In the genomic region with DNA sequence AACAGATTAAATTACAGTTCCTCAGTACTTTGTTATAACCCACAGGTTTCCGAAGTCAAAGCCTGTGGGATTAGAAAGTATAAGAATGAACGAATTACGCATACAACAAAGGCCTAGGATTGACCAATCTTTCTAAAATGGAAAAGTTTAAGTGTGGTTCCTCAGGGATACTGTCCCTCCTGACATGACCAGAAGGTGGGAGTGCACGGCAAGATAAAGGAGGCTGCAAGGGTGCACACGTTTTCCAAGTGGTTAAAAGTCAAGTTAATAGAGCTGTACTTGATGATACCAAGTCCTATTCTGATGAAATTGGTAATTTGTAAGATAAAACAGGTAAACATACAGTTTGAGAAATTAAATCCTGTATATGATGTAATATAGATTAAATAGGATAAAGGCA, we compare ENCODE assay signal across 12 cellular contexts.
DNase-seq lines count a peak whose midpoint lies in the region; ATAC-seq and TF ChIP-seq lines count a peak whose summit lies in the region.
"Had no signal": no experiment of that assay in that cellular context is flagged by ENCODE, and none has a peak within 500 bp of the region (broad histone marks: within the 10 kb centered on the region; RNA-seq: fewer than 3 reads in every experiment).

No MANE protein-coding gene starts in this region.

- no peaks in the 10 kb centered on the region for H3K36me3 ChIP-seq in liver (ENCODE audit: control insufficient read depth in 4 of 4, insufficient read depth in 3 of 4, low read depth in 1 of 4, low read length in 3 of 4)
- H3K36me3 ChIP-seq in suprapubic skin: no peaks in the 10 kb centered on the region
- H3K36me3 ChIP-seq: SJSA1, tibial artery had no signal

- H3K27me3 ChIP-seq in liver (ENCODE audit: control insufficient read depth in 4 of 4, insufficient read depth in 4 of 4, low read length in 3 of 4) (no peaks in the 10 kb centered on the region), suprapubic skin (no peaks in the 10 kb centered on the region)
- H3K27me3 ChIP-seq: tibial artery had no signal

- 80% methylated on average over 5 of the region's 5 CpGs for WGBS in liver
- WGBS in suprapubic skin: 81% methylated on average over 5 of the region's 5 CpGs

- peak; percentile 28 for DNase-seq in COLO668 (lab: John Stamatoyannopoulos, UW; ENCODE audit: unreplicated experiment)
- DNase-seq in HPDE6-E6E7 (ENCODE audit: extremely low spot score): peak; percentile 21
- DNase-seq in cardiac fibroblast (ENCODE audit: low read depth in 2 of 2): peak; percentile 42 to 52
- no peak for DNase-seq in midbrain (lab: John Stamatoyannopoulos, UW)
- no peak for DNase-seq in NCI-H1930 (lab: John Stamatoyannopoulos, UW)
- DNase-seq in suprapubic skin (ENCODE audit: low spot score in 2 of 2): no peak
- DNase-seq: activated effector memory CD4-positive, alpha-beta T cell treated with Interleukin-2 at 50 U/mL for 16 hours; NCI-H2171; tibial artery had no signal

- peak in 1 of 2 donors; percentile 20 for TF ChIP-seq RAD21 in liver (IDR thresholded peaks at IDR 0.05)

- H3K4me1 ChIP-seq in liver (ENCODE audit: control insufficient read depth in 4 of 4, insufficient read depth in 4 of 4, low read length in 3 of 4) (no peaks in the 10 kb centered on the region), suprapubic skin (no peaks in the 10 kb centered on the region)
- H3K4me1 ChIP-seq: SJSA1, tibial artery had no signal

- ATAC-seq in GM19463 (IDR thresholded peaks at IDR 0.05; ENCODE audit: unreplicated experiment): no peak

- no peak overlapping the region for H3K9ac ChIP-seq in liver (ENCODE audit: low read depth in 1 of 2, low read length in 2 of 2)

- no peak for TF ChIP-seq EP300 in suprapubic skin (IDR thresholded peaks at IDR 0.05)

- no peak for TF ChIP-seq POLR2A in suprapubic skin (IDR thresholded peaks at IDR 0.05)

- H3K9me3 ChIP-seq in liver (ENCODE audit: control insufficient read depth in 4 of 4, low read length in 3 of 4): no peaks in the 10 kb centered on the region
- H3K9me3 ChIP-seq in suprapubic skin: no peaks in the 10 kb centered on the region
- H3K9me3 ChIP-seq: SJSA1, tibial artery had no signal

- H3K4me3 ChIP-seq in cardiac fibroblast (replicated peaks in 1 of 2; ENCODE audit: low read depth in 2 of 2, low read length in 2 of 2) (no peak overlapping the region), liver (ENCODE audit: low read depth in 1 of 3, low read length in 3 of 3) (no peak overlapping the region), suprapubic skin (no peak overlapping the region)
- H3K4me3 ChIP-seq: SJSA1, tibial artery had no signal

- H3K27ac ChIP-seq in liver (ENCODE audit: low read depth in 1 of 2, low read length in 2 of 2) (no peak overlapping the region), suprapubic skin (no peak overlapping the region)
- H3K27ac ChIP-seq: SJSA1, tibial artery had no signal

- peak; percentile 43 for TF ChIP-seq CTCF in cardiac fibroblast (IDR thresholded peaks at IDR 0.05; ENCODE audit: low read depth, low read length)
- TF ChIP-seq CTCF in liver (IDR thresholded peaks at IDR 0.05; ENCODE audit: low read depth, low read length, missing input control): peak; percentile 8
- no peak for TF ChIP-seq CTCF in suprapubic skin (IDR thresholded peaks at IDR 0.05)

TF ChIP-seq in liver, 16 proteins besides CTCF, POLR2A, EP300 and RAD21:
- TF ChIP-seq NR2F2 (IDR thresholded peaks at IDR 0.05) (no peak), JUND (IDR thresholded peaks at IDR 0.05) (no peak), EGR1 (IDR thresholded peaks at IDR 0.05; ENCODE audit: low read depth in 2 of 2) (no peak), RXRA (IDR thresholded peaks at IDR 0.05) (no peak), FOXA2 (IDR thresholded peaks at IDR 0.05) (no peak), TAF1 (conservative IDR thresholded peaks at IDR 0.05) (no peak), HNF4G (IDR thresholded peaks at IDR 0.05) (no peak)
- TF ChIP-seq, protein P1, sequence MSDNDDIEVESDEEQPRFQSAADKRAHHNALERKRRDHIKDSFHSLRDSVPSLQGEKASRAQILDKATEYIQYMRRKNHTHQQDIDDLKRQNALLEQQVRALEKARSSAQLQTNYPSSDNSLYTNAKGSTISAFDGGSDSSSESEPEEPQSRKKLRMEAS (IDR thresholded peaks at IDR 0.05): no peak
- TF ChIP-seq, protein P2, sequence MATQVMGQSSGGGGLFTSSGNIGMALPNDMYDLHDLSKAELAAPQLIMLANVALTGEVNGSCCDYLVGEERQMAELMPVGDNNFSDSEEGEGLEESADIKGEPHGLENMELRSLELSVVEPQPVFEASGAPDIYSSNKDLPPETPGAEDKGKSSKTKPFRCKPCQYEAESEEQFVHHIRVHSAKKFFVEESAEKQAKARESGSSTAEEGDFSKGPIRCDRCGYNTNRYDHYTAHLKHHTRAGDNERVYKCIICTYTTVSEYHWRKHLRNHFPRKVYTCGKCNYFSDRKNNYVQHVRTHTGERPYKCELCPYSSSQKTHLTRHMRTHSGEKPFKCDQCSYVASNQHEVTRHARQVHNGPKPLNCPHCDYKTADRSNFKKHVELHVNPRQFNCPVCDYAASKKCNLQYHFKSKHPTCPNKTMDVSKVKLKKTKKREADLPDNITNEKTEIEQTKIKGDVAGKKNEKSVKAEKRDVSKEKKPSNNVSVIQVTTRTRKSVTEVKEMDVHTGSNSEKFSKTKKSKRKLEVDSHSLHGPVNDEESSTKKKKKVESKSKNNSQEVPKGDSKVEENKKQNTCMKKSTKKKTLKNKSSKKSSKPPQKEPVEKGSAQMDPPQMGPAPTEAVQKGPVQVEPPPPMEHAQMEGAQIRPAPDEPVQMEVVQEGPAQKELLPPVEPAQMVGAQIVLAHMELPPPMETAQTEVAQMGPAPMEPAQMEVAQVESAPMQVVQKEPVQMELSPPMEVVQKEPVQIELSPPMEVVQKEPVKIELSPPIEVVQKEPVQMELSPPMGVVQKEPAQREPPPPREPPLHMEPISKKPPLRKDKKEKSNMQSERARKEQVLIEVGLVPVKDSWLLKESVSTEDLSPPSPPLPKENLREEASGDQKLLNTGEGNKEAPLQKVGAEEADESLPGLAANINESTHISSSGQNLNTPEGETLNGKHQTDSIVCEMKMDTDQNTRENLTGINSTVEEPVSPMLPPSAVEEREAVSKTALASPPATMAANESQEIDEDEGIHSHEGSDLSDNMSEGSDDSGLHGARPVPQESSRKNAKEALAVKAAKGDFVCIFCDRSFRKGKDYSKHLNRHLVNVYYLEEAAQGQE (IDR thresholded peaks at IDR 0.05): no peak
- TF ChIP-seq, protein P3, sequence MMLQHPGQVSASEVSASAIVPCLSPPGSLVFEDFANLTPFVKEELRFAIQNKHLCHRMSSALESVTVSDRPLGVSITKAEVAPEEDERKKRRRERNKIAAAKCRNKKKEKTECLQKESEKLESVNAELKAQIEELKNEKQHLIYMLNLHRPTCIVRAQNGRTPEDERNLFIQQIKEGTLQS (IDR thresholded peaks at IDR 0.05): no peak

Comparison
In these comparisons a context has a peak if more than half of its experiments do, and no peak if none do; other contexts are left out.
1. DNase-seq: peak in COLO668 (single experiment), HPDE6-E6E7 (single experiment) and cardiac fibroblast (2 of 2); none in midbrain (single experiment), NCI-H1930 (0 of 2) and suprapubic skin (0 of 2).
2. CTCF ChIP-seq: peak in cardiac fibroblast (single experiment) and liver (single experiment); none in suprapubic skin (0 of 2).